In genomic region chr2:222973237-222973636, GRCh38 we compare ENCODE assay signal across 12 cellular contexts.
"Had no signal": no experiment of that assay in that cellular context is flagged by ENCODE, and none has a peak within 500 bp of the region (broad histone marks: within the 10 kb centered on the region; RNA-seq: fewer than 3 reads in every experiment).

No MANE protein-coding gene starts in this region.

- H3K4me3 ChIP-seq: ovary had no signal

- H3K27ac ChIP-seq: ovary had no signal

- H3K36me3 ChIP-seq: ovary had no signal

- DNase-seq: activated CD4-positive, alpha-beta T cell treated with anti-CD3 and anti-CD28 coated beads, Interleukin-2, amount 10 ng/mL, durations not matched to agents 7 days and 5 days; activated CD4-positive, CD25-positive, alpha-beta regulatory T cell; activated naive CD4-positive, alpha-beta T cell treated with anti-CD3 and anti-CD28 coated beads, Interleukin-2, amount 10 ng/mL, durations not matched to agents 7 days and 5 days; activated T-cell treated with anti-CD3 and anti-CD28 coated beads for 4 hours; cortex of kidney; effector memory CD8-positive, alpha-beta T cell; erythroblast; glutamatergic neuron; immature natural killer cell; ovary; stimulated activated CD4-positive, alpha-beta T cell treated with anti-CD3 and anti-CD28 coated beads, Interleukin-2, amount 100 ng/mL, for 48 hours; stimulated activated naive CD4-positive, alpha-beta T cell treated with Interleukin-2 at 50 U/mL for 16 hours had no signal

- ATAC-seq: effector memory CD8-positive, alpha-beta T cell had no signal

- H3K9me3 ChIP-seq: ovary had no signal

- H3K27me3 ChIP-seq: ovary had no signal
